ENCODE assay signal across 16 cellular contexts in genomic region chr4:101885574-101885973, GRCh38.
DNase-seq lines count a peak whose midpoint lies in the region; ATAC-seq and TF ChIP-seq lines count a peak whose summit lies in the region.
"Had no signal": no experiment of that assay in that cellular context is flagged by ENCODE, and none has a peak within 500 bp of the region (broad histone marks: within the 10 kb centered on the region; RNA-seq: fewer than 3 reads in every experiment).

No MANE protein-coding gene starts in this region.

- H3K4me3 ChIP-seq in Caco-2 (ENCODE audit: low read depth, low read length) (no peak overlapping the region), mucosa of descending colon (no peak overlapping the region)
- H3K4me3 ChIP-seq: BLaER1 treated with 17β-estradiol and CSF1 and Interleukin-3, amounts not matched to agents 10 nM and 100 nM; gastroesophageal sphincter; GM23248; sigmoid colon; suprapubic skin had no signal

- peak overlapping the region; percentile 87 for H3K27ac Mint-ChIP-seq in Caco-2 (ENCODE audit: unreplicated experiment)
- H3K27ac Mint-ChIP-seq: activated T-helper 17 cell treated with anti-CD3 and anti-CD28 coated beads, Interleukin-2, amount 50 U/mL, for 72 hours; T-cell had no signal

- no peaks in the 10 kb centered on the region for H3K27me3 ChIP-seq in Caco-2 (replicated peaks; ENCODE audit: control insufficient read depth, insufficient read depth, low read length)
- H3K27me3 ChIP-seq: BLaER1 treated with 17β-estradiol and CSF1 and Interleukin-3, amounts not matched to agents 10 nM and 100 nM; gastroesophageal sphincter; sigmoid colon; suprapubic skin had no signal

- ATAC-seq in mucosa of descending colon (peak; percentile 99), GM18520 (IDR thresholded peaks at IDR 0.05; ENCODE audit: unreplicated experiment) (no peak), HG02973 (IDR thresholded peaks at IDR 0.05; ENCODE audit: unreplicated experiment) (no peak)
- ATAC-seq: activated T-helper 17 cell treated with anti-CD3 and anti-CD28 coated beads, Interleukin-2, amount 50 U/mL, for 72 hours; gastroesophageal sphincter; T-cell had no signal

- H3K4me1 ChIP-seq in Caco-2 = peaks cover 17% of the 10 kb centered on the region
- H3K4me1 ChIP-seq in mucosa of descending colon (ENCODE audit: low read depth) = no peaks in the 10 kb centered on the region
- H3K4me1 ChIP-seq: BLaER1 treated with 17β-estradiol and CSF1 and Interleukin-3, amounts not matched to agents 10 nM and 100 nM; gastroesophageal sphincter; suprapubic skin had no signal

- POLR2A ChIA-PET in Caco-2 (lab: Charles Lee) = no interaction called here

- intact Hi-C loops in Caco-2 (cut with micrococcal nuclease; ENCODE audit: unreplicated experiment) = loop anchor here (1.0 to 5.0 kb wide), 2 partner anchors 20 to 87 kb away; no protein-coding TSS in a partner anchor
- intact Hi-C loops in mucosa of descending colon (cut with DNase I, micrococcal nuclease) = no loop called here

- H3K9me3 ChIP-seq in Caco-2 (no peaks in the 10 kb centered on the region), mucosa of descending colon (no peaks in the 10 kb centered on the region)
- H3K9me3 ChIP-seq: sigmoid colon, suprapubic skin had no signal

- peaks cover 21% of the 10 kb centered on the region for H3K9me3 Mint-ChIP-seq in Caco-2 (ENCODE audit: unreplicated experiment)
- H3K9me3 Mint-ChIP-seq: activated T-helper 17 cell treated with anti-CD3 and anti-CD28 coated beads, Interleukin-2, amount 50 U/mL, for 72 hours had no signal

- H3K36me3 ChIP-seq in Caco-2 (ENCODE audit: control insufficient read depth, insufficient read depth, low read length) (no peaks in the 10 kb centered on the region), mucosa of descending colon (ENCODE audit: low read depth) (no peaks in the 10 kb centered on the region)
- H3K36me3 ChIP-seq: BLaER1 treated with 17β-estradiol and CSF1 and Interleukin-3, amounts not matched to agents 10 nM and 100 nM; gastroesophageal sphincter; sigmoid colon; suprapubic skin had no signal

- TF ChIP-seq CTCF in Caco-2 (IDR thresholded peaks at IDR 0.05; ENCODE audit: insufficient read depth in 1 of 2, low read depth in 1 of 2, low read length in 1 of 2, severe bottlenecking in 1 of 2, unreplicated experiment in 1 of 2) = no peak
- no peak for TF ChIP-seq CTCF in VCaP (conservative IDR thresholded peaks at IDR 0.05)
- TF ChIP-seq CTCF in mucosa of descending colon (IDR thresholded peaks at IDR 0.05) = no peak

- H3K27ac ChIP-seq in VCaP = peak overlapping the region; percentile 30
- H3K27ac ChIP-seq: BLaER1 treated with 17β-estradiol and CSF1 and Interleukin-3, amounts not matched to agents 10 nM and 100 nM; gastroesophageal sphincter; GM23248; sigmoid colon; suprapubic skin had no signal

- CTCF ChIA-PET in Caco-2 (lab: Charles Lee) = no interaction called here

- BruUV-seq in Caco-2 (replicated peaks; lab: Mats Ljungman, UMichigan) = no TSS peak

- H3K36me3 Mint-ChIP-seq in Caco-2 (ENCODE audit: insufficient read depth, unreplicated experiment) = peaks cover 8% of the 10 kb centered on the region
- H3K36me3 Mint-ChIP-seq: T-cell had no signal

- no peaks in the 10 kb centered on the region for H3K27me3 Mint-ChIP-seq in Caco-2 (ENCODE audit: insufficient read depth, unreplicated experiment)
- H3K27me3 Mint-ChIP-seq: activated T-helper 17 cell treated with anti-CD3 and anti-CD28 coated beads, Interleukin-2, amount 50 U/mL, for 72 hours; T-cell had no signal

- H3K4me1 Mint-ChIP-seq in Caco-2 (ENCODE audit: low read depth, unreplicated experiment) = peaks cover 15% of the 10 kb centered on the region
- H3K4me1 Mint-ChIP-seq: activated T-helper 17 cell treated with anti-CD3 and anti-CD28 coated beads, Interleukin-2, amount 50 U/mL, for 72 hours; T-cell had no signal

- DNase-seq in Caco-2 = peak; percentile 50 to 71
- peak; percentile 36 for DNase-seq in HuH-7 (ENCODE audit: low spot score)
- peak in 1 of 3 donors; percentile 3 for DNase-seq in mucosa of descending colon
- DNase-seq in AG20443 (ENCODE audit: low spot score) = no peak
- DNase-seq: activated CD8-positive, alpha-beta memory T cell treated with anti-CD3 and anti-CD28 coated beads for 24 hours; GM23248; mesendoderm; sigmoid colon; T-cell had no signal

- H3K4me3 Mint-ChIP-seq in Caco-2 (ENCODE audit: unreplicated experiment) = peak overlapping the region; percentile 20
- H3K4me3 Mint-ChIP-seq: activated T-helper 17 cell treated with anti-CD3 and anti-CD28 coated beads, Interleukin-2, amount 50 U/mL, for 72 hours; T-cell had no signal
